In the genomic region with DNA sequence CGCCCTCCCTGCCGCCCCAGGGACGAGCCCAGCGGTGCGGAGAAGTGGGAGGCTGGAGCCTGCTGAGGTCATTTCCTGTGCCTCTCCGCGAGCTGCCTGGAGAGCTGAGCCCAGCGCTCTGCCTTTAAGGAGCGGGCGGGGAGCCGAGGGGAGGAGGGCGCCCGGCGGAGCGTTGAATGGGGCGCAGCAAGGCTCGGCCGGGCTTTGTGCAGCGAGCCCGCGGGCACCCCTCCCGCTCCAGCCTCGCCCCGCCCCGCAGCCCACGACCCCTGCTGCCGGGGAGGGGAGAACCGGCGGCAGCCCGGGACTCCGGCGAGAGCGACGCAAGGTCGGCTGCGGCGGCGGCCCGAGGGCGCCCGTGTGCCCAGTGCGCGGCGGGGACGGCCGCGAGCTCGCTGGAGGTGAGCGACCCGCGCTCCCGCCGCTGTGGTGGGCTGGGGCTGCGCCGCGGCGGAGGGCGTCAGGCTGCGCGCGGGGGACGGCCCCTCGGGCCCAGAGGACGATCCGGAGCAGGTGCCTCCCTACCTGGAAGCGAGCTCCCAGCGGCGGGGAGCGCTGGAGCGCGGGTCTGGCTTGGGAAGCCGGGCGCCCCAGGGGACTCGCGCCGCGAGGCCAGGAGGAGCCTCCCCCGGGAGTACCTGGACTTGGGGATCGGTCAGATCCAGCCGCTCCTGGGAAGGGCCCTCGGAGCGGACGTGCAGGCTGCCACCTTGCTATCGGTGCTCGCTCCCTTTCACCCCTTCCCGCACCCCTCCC, we compare ENCODE assay signal across 8 cellular contexts. TPM values are rescaled to one million over a fixed set of nuclear protein-coding genes. Genes with fewer than 3 reads are reported as not detected.
DNase-seq lines count a peak whose midpoint lies in the region; ATAC-seq and TF ChIP-seq lines count a peak whose summit lies in the region.

A gene (plus strand): TSS at position 293 of the 756 bp plus-strand sequence. CDS start 8,578 bp downstream, outside the sequence.

- H3K4me2 ChIP-seq in HCT116 (ENCODE audit: low read length): peak within 1 kb of the TSS; percentile 83

- H3K4me1 Mint-ChIP-seq in Caco-2 (ENCODE audit: low read depth, unreplicated experiment): no peaks in the 10 kb centered on the region

- peak; percentile 91 for ATAC-seq in HCT116
- no peak for ATAC-seq in GM19395 (IDR thresholded peaks at IDR 0.05; ENCODE audit: unreplicated experiment)

- H3K9ac ChIP-seq in HCT116 (ENCODE audit: low read length): peak within 1 kb of the TSS; percentile 66

- H3K9me3 Mint-ChIP-seq in Caco-2 (ENCODE audit: unreplicated experiment): no peaks in the 10 kb centered on the region

- H2AFZ ChIP-seq in HCT116 (ENCODE audit: low read depth, low read length, poor library complexity, severe bottlenecking): peak within 1 kb of the TSS; percentile 70

- POLR2A ChIA-PET in Caco-2 (lab: Charles Lee): interaction anchor here (0.5 to 1.6 kb wide), 6 partner anchors 8 to 174 kb away, joined by 4 to 20 read pairs (median 5); a partner anchor contains a TSS
- POLR2A ChIA-PET in HCT116 (lab: Charles Lee): interaction anchor here (0.7 to 1.8 kb wide), 3 partner anchors 16 to 162 kb away, joined by 3 to 5 read pairs (median 3); a partner anchor contains a TSS

- CTCF ChIA-PET in Caco-2 (lab: Charles Lee) (interaction anchor here (1.7 to 3.2 kb wide), 4 partner anchors 9 to 171 kb away, joined by 7 to 18 read pairs (median 8); no protein-coding TSS in a partner anchor), HCT116 (lab: Charles Lee) (interaction anchor here (0.7 to 1.2 kb wide), 4 partner anchors 9 to 171 kb away, joined by 3 to 5 read pairs (median 4); no protein-coding TSS in a partner anchor)

- peak; percentile 84 to 86 for DNase-seq in Caco-2
- DNase-seq in HCT116 (ENCODE audit: low read depth, low spot score): peak; percentile 47
- DNase-seq in NCI-H2107 (lab: John Stamatoyannopoulos, UW): peak; percentile 75
- peak; percentile 48 to 49 for DNase-seq in activated CD4-positive, alpha-beta T cell treated with anti-CD3 and anti-CD28 coated beads for 4 hours
- no peak for DNase-seq in coronary artery (ENCODE audit: low spot score)
- peak; percentile 94 for DNase-seq in left kidney (ENCODE audit: low read depth, low spot score)
- peak; percentile 61 to 77 for DNase-seq in stimulated activated CD4-positive, alpha-beta T cell treated with anti-CD3 and anti-CD28 coated beads, Interleukin-2, amount 100 ng/mL, for 24 hours

- H3K4me3 ChIP-seq in Caco-2 (ENCODE audit: low read depth, low read length) (peak within 1 kb of the TSS; percentile 87), HCT116 (replicated peaks in 1 of 2; ENCODE audit: low read depth in 1 of 2, low read length in 2 of 2) (peak within 1 kb of the TSS; percentile 66 to 80), coronary artery (peak within 1 kb of the TSS; percentile 93)

- peak; percentile 89 for TF ChIP-seq POLR2A in HCT116 (IDR thresholded peaks at IDR 0.05; ENCODE audit: borderline replicate concordance, extremely low read depth, insufficient read depth, insufficient read length)

- H3K9me3 ChIP-seq in Caco-2 (no peaks in the 10 kb centered on the region), HCT116 (ENCODE audit: control insufficient read depth in 1 of 2, insufficient read depth in 1 of 2, low read depth in 1 of 2, low read length in 2 of 2) (no peaks in the 10 kb centered on the region)

- 0 out of 2 replicates have a peak, but pooled peaks cover 6% of the 10 kb centered on the region for H3K79me2 ChIP-seq in HCT116 (ENCODE audit: insufficient read depth, low read length)

- no peak for TF ChIP-seq RAD21 in HCT116 (IDR thresholded peaks at IDR 0.05; ENCODE audit: low read depth)

- RAD21 ChIA-PET in HCT116 (lab: Charles Lee; ENCODE audit: low non-redundant PET in 1 of 2, low total read pairs in 2 of 2, uncharacterized antibody in 2 of 2, unreplicated experiment in 2 of 2): interaction anchor here in 1 of 2 experiments (1.5 kb wide), 1 partner anchor 38 kb away, joined by 4 read pairs; no protein-coding TSS in a partner anchor

- intact Hi-C loops in Caco-2 (cut with micrococcal nuclease; ENCODE audit: unreplicated experiment): loop anchor here (1.0 kb wide), 1 partner anchor 8 kb away; no protein-coding TSS in a partner anchor
- intact Hi-C loops in HCT116 (cut with micrococcal nuclease): loop anchor here (5.0 kb wide), 1 partner anchor 106 kb away; no protein-coding TSS in a partner anchor

- no peaks in the 10 kb centered on the region for H3K27me3 ChIP-seq in Caco-2 (replicated peaks; ENCODE audit: control insufficient read depth, insufficient read depth, low read length)
- no peaks in the 10 kb centered on the region for H3K27me3 ChIP-seq in HCT116 (ENCODE audit: insufficient read depth, low read length)

- H3K27ac ChIP-seq in HCT116 (ENCODE audit: low read depth, low read length) (peak within 1 kb of the TSS; percentile 89), coronary artery (peak within 1 kb of the TSS in 1 of 2 donors; percentile 3)

- TF ChIP-seq CTCF in Caco-2 (IDR thresholded peaks at IDR 0.05; ENCODE audit: insufficient read depth in 1 of 2, low read depth in 1 of 2, low read length in 1 of 2, severe bottlenecking in 1 of 2, unreplicated experiment in 1 of 2) (no peak), HCT116 (IDR thresholded peaks at IDR 0.05 in 2 of 3, conservative IDR thresholded peaks at IDR 0.05 in 1 of 3; ENCODE audit: borderline replicate concordance in 1 of 3, insufficient read depth in 1 of 3, low read depth in 2 of 3, low read length in 2 of 3) (no peak), coronary artery (IDR thresholded peaks at IDR 0.05) (no peak)

- no peaks in the 10 kb centered on the region for H4K20me1 ChIP-seq in HCT116 (ENCODE audit: insufficient read depth)

- no peaks in the 10 kb centered on the region for H3K36me3 ChIP-seq in Caco-2 (ENCODE audit: control insufficient read depth, insufficient read depth, low read length)
- H3K36me3 ChIP-seq in HCT116 (ENCODE audit: control insufficient read depth in 1 of 2, insufficient read depth in 2 of 2, low read length in 2 of 2): no peaks in the 10 kb centered on the region

- no peaks in the 10 kb centered on the region for H3K9me2 ChIP-seq in HCT116 (ENCODE audit: insufficient read depth)

- BruUV-seq in Caco-2 (replicated peaks; lab: Mats Ljungman, UMichigan) (no TSS peak), HCT116 (replicated peaks; lab: Mats Ljungman, UMichigan) (no TSS peak)

- peak within 1 kb of the TSS; percentile 79 for H3K4me3 Mint-ChIP-seq in Caco-2 (ENCODE audit: unreplicated experiment)

- no peaks in the 10 kb centered on the region for H3K27me3 Mint-ChIP-seq in Caco-2 (ENCODE audit: insufficient read depth, unreplicated experiment)

- H3K36me3 Mint-ChIP-seq in Caco-2 (ENCODE audit: insufficient read depth, unreplicated experiment): no peaks in the 10 kb centered on the region

- no peak within 1 kb of the TSS for H3K27ac Mint-ChIP-seq in Caco-2 (ENCODE audit: unreplicated experiment)

- H3K4me1 ChIP-seq in Caco-2 (peaks cover 8% of the 10 kb centered on the region), HCT116 (ENCODE audit: control insufficient read depth in 1 of 2, insufficient read depth in 2 of 2, low read length in 2 of 2) (peaks cover 8 to 19% of the 10 kb centered on the region in 2 experiments)

TF ChIP-seq in HCT116, 20 proteins besides CTCF, POLR2A, EP300 and RAD21:
- peak; percentile 86 for TF ChIP-seq POLR2AphosphoS5 (IDR thresholded peaks at IDR 0.05; ENCODE audit: low read depth, low read length)
- no peak for TF ChIP-seq SP1 (IDR thresholded peaks at IDR 0.05; ENCODE audit: low read depth)
- TF ChIP-seq CEBPB (IDR thresholded peaks at IDR 0.05; ENCODE audit: low read depth): no peak
- no peak for TF ChIP-seq EZH2phosphoT487 (IDR thresholded peaks at IDR 0.05; ENCODE audit: borderline replicate concordance)
- peak; percentile 36 for TF ChIP-seq YY1 (IDR thresholded peaks at IDR 0.05; ENCODE audit: extremely low read depth, insufficient replicate concordance, low read depth, low read length)
- TF ChIP-seq ZFX (IDR thresholded peaks at IDR 0.05): peak; percentile 83
- TF ChIP-seq ZNF274 (IDR thresholded peaks at IDR 0.05; ENCODE audit: low read depth, low read length): no peak
- TF ChIP-seq SIN3A (IDR thresholded peaks at IDR 0.05; ENCODE audit: low read depth): peak; percentile 47; the same call in 1 of the 2 replicates
- TF ChIP-seq, protein P1, sequence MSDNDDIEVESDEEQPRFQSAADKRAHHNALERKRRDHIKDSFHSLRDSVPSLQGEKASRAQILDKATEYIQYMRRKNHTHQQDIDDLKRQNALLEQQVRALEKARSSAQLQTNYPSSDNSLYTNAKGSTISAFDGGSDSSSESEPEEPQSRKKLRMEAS (IDR thresholded peaks at IDR 0.05): peak; percentile 53; the same call in 1 of the 2 replicates

RNA-seq across cellular contexts. Expression of the gene that starts here (rescaled TPM):
- 32.4 and 41.2 TPM in 2 replicates for total RNA-seq in Caco-2 (2022)
- total RNA-seq in HCT116 (2021; ENCODE audit: unreplicated experiment): 27.6 TPM
- 16.4 and 17.6 TPM in 2 replicates for polyA plus RNA-seq in HCT116 (2012)
